ENCODE assay signal across 1 cellular context in genomic region chr22:21716395-21717122, GRCh38.
TF ChIP-seq lines count a peak whose summit lies in the region.

No MANE protein-coding gene starts in this region.

TF ChIP-seq in K562, 482 proteins besides CTCF, POLR2A, EP300 and RAD21:
- TF ChIP-seq RFX7 (CRISPR knock-in tag; IDR thresholded peaks at IDR 0.05) (peak; percentile 70; the same call in 1 of the 2 replicates), EZH2 (IDR thresholded peaks at IDR 0.05; ENCODE audit: borderline replicate concordance, low read depth, low read length) (0 out of 2 replicates have a peak, but pooled peaks have one; percentile 60), MLX (CRISPR knock-in tag; conservative IDR thresholded peaks at IDR 0.05) (0 out of 4 replicates have a peak, but pooled peaks of 1 of the 2 experiments have one; percentile 35), CBX2 (IDR thresholded peaks at IDR 0.05; ENCODE audit: insufficient read depth, low read length, poor library complexity, severe bottlenecking) (peak; percentile 57), CBX8 (IDR thresholded peaks at IDR 0.05; ENCODE audit: borderline replicate concordance, extremely low read depth, low read depth, low read length, poor library complexity, severe bottlenecking) (peak; percentile 78)
TF ChIP-seq in K562: peak in this region for 5; not testable (repeated sequence) for 477.
